7 cellular contexts compared by ENCODE assay signal in genomic region chr20:34824861-34825529, GRCh38. TPM values are rescaled to one million over a fixed set of nuclear protein-coding genes. Genes with fewer than 3 reads are reported as not detected.
DNase-seq lines count a peak whose midpoint lies in the region; ATAC-seq lines count a peak whose summit lies in the region.

No MANE protein-coding gene starts in this region.

- peak; percentile 72 for DNase-seq in NCI-H146 (lab: John Stamatoyannopoulos, UW)
- peak; percentile 50 for DNase-seq in activated CD4-positive, alpha-beta T cell treated with anti-CD3 and anti-CD28 coated beads for 1 hour
- DNase-seq in cerebellum (ENCODE audit: low spot score) = peak; percentile 74
- DNase-seq in kidney tubule cell (ENCODE audit: low spot score) = peak; percentile 56
- DNase-seq in stimulated activated CD4-positive, alpha-beta T cell treated with anti-CD3 and anti-CD28 coated beads, Interleukin-1b, Interleukin-23, amount 100 ng/mL, for 24 hours (ENCODE audit: low read depth in 4 of 4, low spot score in 1 of 4) = peak; percentile 26 to 54 (median 38)

- ATAC-seq in GM18498 (IDR thresholded peaks at IDR 0.05; ENCODE audit: unreplicated experiment) = peak; percentile 83
- peak; percentile 73 for ATAC-seq in HG02610 (IDR thresholded peaks at IDR 0.05; ENCODE audit: unreplicated experiment)

RNA-seq across cellular contexts. Expression of gene NCOA6, which starts 0.5 kb away (rescaled TPM):
- 24.4 TPM for total RNA-seq in cerebellum

RNA-seq across cellular contexts. Expression of gene GGT7, which starts 47.7 kb away (rescaled TPM):
- 19.3 TPM for total RNA-seq in cerebellum

RNA-seq across cellular contexts. Expression of gene ACSS2, which starts 51.4 kb away (rescaled TPM):
- 14.3 TPM for total RNA-seq in cerebellum

Comparison
In these comparisons a context has a peak if more than half of its experiments do, and no peak if none do; other contexts are left out.
1. Peak in every context shown above with its lines: DNase-seq and ATAC-seq.